10 cellular contexts compared by ENCODE assay signal in genomic region chr5:151221574-151221973, GRCh38. TPM values are rescaled to one million over a fixed set of nuclear protein-coding genes. Genes with fewer than 3 reads are reported as not detected.
A peak's percentile ranks its signal among the peaks of the same experiment; 100 is the strongest.
DNase-seq lines count a peak whose midpoint lies in the region; ATAC-seq, FAIRE-seq and TF ChIP-seq lines count a peak whose summit lies in the region.
"Had no signal": no experiment of that assay in that cellular context is flagged by ENCODE, and none has a peak within 500 bp of the region (broad histone marks: within the 10 kb centered on the region; RNA-seq: fewer than 3 reads in every experiment).

No MANE protein-coding gene starts in this region.

- peak overlapping the region; percentile 92 for H3K4me3 ChIP-seq in CD4-positive, CD25-positive, alpha-beta regulatory T cell (ENCODE audit: low read depth, low read length)

- DNase-seq in CD4-positive, CD25-positive, alpha-beta regulatory T cell, result no peak
- DNase-seq in HTR-8/SVneo (ENCODE audit: insufficient read length, low spot score) (peak; percentile 31), omental fat pad (ENCODE audit: low spot score) (no peak), NCI-H128 (lab: John Stamatoyannopoulos, UW; ENCODE audit: unreplicated experiment) (no peak), NCI-H524 (lab: John Stamatoyannopoulos, UW) (no peak), midbrain (lab: John Stamatoyannopoulos, UW) (no peak), WTC11 (ENCODE audit: low spot score) (no peak)
- DNase-seq in central memory CD8-positive, alpha-beta T cell (ENCODE audit: low spot score in 2 of 2), result no peak
- DNase-seq: DMS79 treated with DMSO at 0.1 percent for 48 hours, NCI-H187 treated with DMSO at 0.1 percent for 48 hours had no signal

- H3K4me3 Mint-ChIP-seq in CD4-positive, CD25-positive, alpha-beta regulatory T cell, result peak overlapping the region; percentile 88 to 96 (median 92)
- peak overlapping the region; percentile 85 for H3K4me3 Mint-ChIP-seq in central memory CD8-positive, alpha-beta T cell
- no peak overlapping the region for H3K4me3 Mint-ChIP-seq in WTC11

- no peaks in the 10 kb centered on the region for H3K9me3 Mint-ChIP-seq in CD4-positive, CD25-positive, alpha-beta regulatory T cell
- H3K9me3 Mint-ChIP-seq in central memory CD8-positive, alpha-beta T cell, result no peaks in the 10 kb centered on the region
- no peaks in the 10 kb centered on the region for H3K9me3 Mint-ChIP-seq in WTC11

- no peaks in the 10 kb centered on the region for H3K27me3 Mint-ChIP-seq in CD4-positive, CD25-positive, alpha-beta regulatory T cell
- H3K27me3 Mint-ChIP-seq in central memory CD8-positive, alpha-beta T cell, result no peaks in the 10 kb centered on the region
- H3K27me3 Mint-ChIP-seq in WTC11 (ENCODE audit: low read depth), result no peaks in the 10 kb centered on the region; the same call in 1 of the 2 replicates

- no peaks in the 10 kb centered on the region for H3K9me3 ChIP-seq in CD4-positive, CD25-positive, alpha-beta regulatory T cell (ENCODE audit: control insufficient read depth in 2 of 2, low read length in 2 of 2)

- no peak for FAIRE-seq in HTR-8/SVneo (lab: Jason Lieb, UNC)

- TF ChIP-seq CTCF in omental fat pad (IDR thresholded peaks at IDR 0.05), result no peak
- no peak for TF ChIP-seq CTCF in WTC11 (IDR thresholded peaks at IDR 0.05)

- peak; percentile 23 to 38 for ATAC-seq in CD4-positive, CD25-positive, alpha-beta regulatory T cell (ENCODE audit: low read depth in 2 of 2)
- ATAC-seq in central memory CD8-positive, alpha-beta T cell (replicated peaks; ENCODE audit: extremely low read depth, poor library complexity, severe bottlenecking), result no peak
- peak; percentile 67 for ATAC-seq in omental fat pad (ENCODE audit: low FRiP score)
- no peak for ATAC-seq in WTC11

- peaks cover 23% of the 10 kb centered on the region for H3K36me3 ChIP-seq in CD4-positive, CD25-positive, alpha-beta regulatory T cell (ENCODE audit: control insufficient read depth, insufficient read depth, low read length)

- peaks cover 43% of the 10 kb centered on the region for H3K36me3 Mint-ChIP-seq in CD4-positive, CD25-positive, alpha-beta regulatory T cell
- H3K36me3 Mint-ChIP-seq in central memory CD8-positive, alpha-beta T cell (ENCODE audit: insufficient read depth), result peaks cover 24% of the 10 kb centered on the region
- H3K36me3 Mint-ChIP-seq in WTC11, result no peaks in the 10 kb centered on the region

- H3K27me3 ChIP-seq in CD4-positive, CD25-positive, alpha-beta regulatory T cell (ENCODE audit: control insufficient read depth, insufficient read depth, low read length), result no peaks in the 10 kb centered on the region

- H3K27ac Mint-ChIP-seq in CD4-positive, CD25-positive, alpha-beta regulatory T cell, result peak overlapping the region; percentile 95 to 98 (median 97)
- H3K27ac Mint-ChIP-seq in central memory CD8-positive, alpha-beta T cell (ENCODE audit: low read depth), result peak overlapping the region; percentile 85
- H3K27ac Mint-ChIP-seq in WTC11, result no peak overlapping the region

- POLR2A ChIA-PET in WTC11 (lab: Charles Lee), result no interaction called here

- peaks cover 43 to 81% (median 70%) of the 10 kb centered on the region in 4 donors for H3K4me1 Mint-ChIP-seq in CD4-positive, CD25-positive, alpha-beta regulatory T cell
- peaks cover 77% of the 10 kb centered on the region for H3K4me1 Mint-ChIP-seq in central memory CD8-positive, alpha-beta T cell
- peaks cover 25% of the 10 kb centered on the region for H3K4me1 Mint-ChIP-seq in WTC11

- peak overlapping the region; percentile 95 for H3K27ac ChIP-seq in CD4-positive, CD25-positive, alpha-beta regulatory T cell (ENCODE audit: insufficient read depth, low read length, poor library complexity, severe bottlenecking)

- CTCF ChIA-PET in WTC11 (lab: Charles Lee), result interaction anchor here (3.2 kb wide), 1 partner anchor 17 kb away, joined by 41 read pairs; no protein-coding TSS in a partner anchor

- peaks cover 92% of the 10 kb centered on the region for H3K4me1 ChIP-seq in CD4-positive, CD25-positive, alpha-beta regulatory T cell (ENCODE audit: control insufficient read depth, insufficient read depth, low read length, poor library complexity, severe bottlenecking)

TF ChIP-seq in WTC11, 78 proteins besides CTCF, POLR2A, EP300 and RAD21 (continues in another document):
- no peak for TF ChIP-seq USF1 (CRISPR knock-in tag; IDR thresholded peaks at IDR 0.05)
- no peak for TF ChIP-seq E2F1 (CRISPR knock-in tag; IDR thresholded peaks at IDR 0.05)
- TF ChIP-seq CBFB (CRISPR knock-in tag; IDR thresholded peaks at IDR 0.05; ENCODE audit: low read depth), result no peak
- no peak for TF ChIP-seq IRF1 (CRISPR knock-in tag; IDR thresholded peaks at IDR 0.05)
- no peak for TF ChIP-seq ZNF425 (CRISPR knock-in tag; conservative IDR thresholded peaks at IDR 0.05)
- TF ChIP-seq E2F4 (CRISPR knock-in tag; IDR thresholded peaks at IDR 0.05; ENCODE audit: borderline replicate concordance, low read depth), result no peak
- TF ChIP-seq MYBL2 (CRISPR knock-in tag; IDR thresholded peaks at IDR 0.05), result no peak
- TF ChIP-seq MAX (CRISPR knock-in tag; IDR thresholded peaks at IDR 0.05), result no peak
- TF ChIP-seq RORB (CRISPR knock-in tag; IDR thresholded peaks at IDR 0.05), result no peak
- no peak for TF ChIP-seq SMAD3 (CRISPR knock-in tag; IDR thresholded peaks at IDR 0.05; ENCODE audit: borderline replicate concordance)
- no peak for TF ChIP-seq GTF2I (CRISPR knock-in tag; conservative IDR thresholded peaks at IDR 0.05)

RNA-seq across cellular contexts. Expression of gene CCDC69, which starts 2.3 kb away (rescaled TPM):
- 104 TPM for total RNA-seq in CD4-positive, CD25-positive, alpha-beta regulatory T cell
- 10 to 100 TPM; 78.2 to 97.0 (median 87.7) TPM for polyA plus RNA-seq in CD4-positive, CD25-positive, alpha-beta regulatory T cell
- total RNA-seq in omental fat pad (100 to 1,000 TPM; 118 to 287 (median 228) TPM), WTC11 (2021) (8.2 to 12.4 TPM (median 8.6 TPM) in 3 replicates)

RNA-seq across cellular contexts. Expression of gene GM2A, which starts 31.4 kb away (rescaled TPM):
- total RNA-seq in CD4-positive, CD25-positive, alpha-beta regulatory T cell, result 12.0 TPM
- 1 to 10 TPM; 4.7 to 8.7 (median 6.1) TPM for polyA plus RNA-seq in CD4-positive, CD25-positive, alpha-beta regulatory T cell
- 10 to 100 TPM; 26.6 to 62.6 (median 27.9) TPM for total RNA-seq in omental fat pad
- 33.1 to 36.2 TPM (median 33.2 TPM) in 3 replicates for total RNA-seq in WTC11 (2021)

Comparison
In these comparisons a context has a peak if more than half of its experiments do, and no peak if none do; other contexts are left out.
1. ATAC-seq: peak in CD4-positive, CD25-positive, alpha-beta regulatory T cell (2 of 2) and omental fat pad (single experiment); none in central memory CD8-positive, alpha-beta T cell (single experiment) and WTC11 (single experiment).